Comparison of ENCODE assay signal across 10 cellular contexts in genomic region chr13:48189122-48189521, GRCh38.
"Had no signal": no experiment of that assay in that cellular context is flagged by ENCODE, and none has a peak within 500 bp of the region (broad histone marks: within the 10 kb centered on the region; RNA-seq: fewer than 3 reads in every experiment).

No MANE protein-coding gene starts in this region.

- H3K27ac Mint-ChIP-seq: HFFc6, IgD-negative memory B cell had no signal

- H3K36me3 ChIP-seq: HAP-1 had no signal

- H3K9me3 ChIP-seq: HAP-1 had no signal

- H3K4me3 ChIP-seq: GM23248, HAP-1 had no signal

- FAIRE-seq: HepG2 had no signal

- H3K36me3 Mint-ChIP-seq: IgD-negative memory B cell had no signal

- H3K9me3 Mint-ChIP-seq: HFFc6, IgD-negative memory B cell had no signal

- H3K4me1 ChIP-seq: HAP-1 had no signal

- DNase-seq: GM23248, GOT3, H7, HFFc6, KBM-7 had no signal

- ATAC-seq: HCT116 had no signal

- H3K27ac ChIP-seq: GM23248, HL-60 had no signal

- H3K4me3 Mint-ChIP-seq: HFFc6, IgD-negative memory B cell had no signal
